Comparison of ENCODE assay signal across 1 cellular context in the genomic region with DNA sequence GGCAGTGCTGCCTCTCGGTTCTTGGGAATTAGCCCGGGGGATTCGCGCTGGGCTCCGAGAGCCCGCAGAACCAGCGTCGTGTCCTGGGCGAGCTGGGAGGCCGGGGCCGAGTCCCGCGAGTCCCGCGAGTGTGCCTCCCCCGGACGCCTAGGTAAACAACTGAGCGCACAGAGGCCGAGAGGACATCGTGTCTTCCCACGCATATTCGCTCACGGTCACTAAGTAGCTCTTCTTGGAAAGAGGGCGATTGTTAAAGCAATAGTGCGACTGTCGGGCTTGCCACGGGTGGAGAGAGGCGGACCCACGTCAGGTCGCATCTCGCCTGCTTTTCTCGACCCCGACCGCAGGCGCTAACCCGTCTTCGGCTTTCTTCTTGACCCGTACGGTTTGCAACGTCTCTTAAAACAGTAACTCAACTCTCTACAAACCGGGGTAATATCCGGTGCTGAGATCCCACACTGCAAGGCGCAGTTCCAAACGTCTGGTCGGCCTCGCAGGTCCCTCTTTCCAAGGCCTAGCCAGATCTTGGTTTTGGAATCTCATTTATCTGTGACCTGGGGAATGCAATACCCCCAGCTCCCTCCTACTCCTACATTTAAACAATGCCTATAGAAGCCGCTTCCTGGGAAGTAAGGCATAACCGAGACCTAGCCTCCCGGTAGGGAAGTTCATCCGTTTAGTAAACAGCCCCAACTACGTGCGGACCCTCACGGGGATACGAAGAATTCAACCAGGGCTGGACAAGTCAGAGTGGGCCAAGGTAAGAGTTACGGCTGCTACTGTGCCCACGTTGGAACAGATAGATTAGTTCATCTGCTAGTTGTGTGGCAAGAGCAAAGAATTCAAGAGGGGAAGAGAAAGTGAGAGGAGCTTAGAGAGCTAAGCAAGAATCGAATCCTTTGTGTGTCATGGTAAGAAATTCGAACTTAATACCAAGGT.
TF ChIP-seq lines count a peak whose summit lies in the region.

No MANE protein-coding gene starts in this region.

TF ChIP-seq in endothelial cell of umbilical vein, 7 proteins besides CTCF, POLR2A, EP300 and RAD21 (continued from another document):
- TF ChIP-seq EZH2 (IDR thresholded peaks at IDR 0.05; ENCODE audit: borderline replicate concordance, low read depth, low read length, severe bottlenecking) (no peak), MYC (IDR thresholded peaks at IDR 0.05; ENCODE audit: low read depth, low read length) (no peak), GATA2 (IDR thresholded peaks at IDR 0.05; ENCODE audit: insufficient read depth, insufficient read length, low read depth, low read length) (no peak), MAX (IDR thresholded peaks at IDR 0.05; ENCODE audit: insufficient read depth, insufficient read length) (no peak), JUN (IDR thresholded peaks at IDR 0.05; ENCODE audit: borderline replicate concordance, insufficient read depth, insufficient read length, low read depth) (no peak)
